33 cellular contexts compared by ENCODE assay signal in genomic region chr16:12845282-12845681, GRCh38. TPM values are rescaled to one million over a fixed set of nuclear protein-coding genes. Genes with fewer than 3 reads are reported as not detected.
A peak's percentile ranks its signal among the peaks of the same experiment; 100 is the strongest.
DNase-seq lines count a peak whose midpoint lies in the region; ATAC-seq, FAIRE-seq and TF ChIP-seq lines count a peak whose summit lies in the region.
"Had no signal": no experiment of that assay in that cellular context is flagged by ENCODE, and none has a peak within 500 bp of the region (broad histone marks: within the 10 kb centered on the region; RNA-seq: fewer than 3 reads in every experiment).

No MANE protein-coding gene starts in this region.

- TF ChIP-seq POLR2A in HepG2 (IDR thresholded peaks at IDR 0.05; ENCODE audit: insufficient read depth in 1 of 2, low read depth in 2 of 2, low read length in 2 of 2), result no peak
- TF ChIP-seq POLR2A in right lobe of liver (IDR thresholded peaks at IDR 0.05), result no peak

- no peak for ATAC-seq in HepG2
- no peak for ATAC-seq in right lobe of liver
- ATAC-seq: A549; CD8-positive, alpha-beta T cell had no signal

- CTCF ChIA-PET in HepG2 (lab: Yijun Ruan, JAX; ENCODE audit: low intra/inter-chr PET ratio, low total read pairs), result no interaction called here

- TF ChIP-seq CTCF in HepG2 (CRISPR knock-in tag; IDR thresholded peaks at IDR 0.05) (no peak), right lobe of liver (IDR thresholded peaks at IDR 0.05) (no peak)

- H3K4me1 ChIP-seq in HepG2 (ENCODE audit: insufficient read depth, low read length) (no peaks in the 10 kb centered on the region), right lobe of liver (no peaks in the 10 kb centered on the region)
- H3K4me1 ChIP-seq: A549; BE2C; BLaER1; BLaER1 treated with 17β-estradiol and CSF1 and Interleukin-3, amounts not matched to agents 10 nM and 100 nM; Caco-2 had no signal

- TF ChIP-seq EP300 in HepG2 (IDR thresholded peaks at IDR 0.05; ENCODE audit: low read depth in 2 of 2, low read length in 2 of 2), result no peak
- no peak for TF ChIP-seq EP300 in HepG2 (CRISPR knock-in tag; IDR thresholded peaks at IDR 0.05; ENCODE audit: borderline replicate concordance)

- no TSS peak for BruUV-seq in HepG2 (replicated peaks; lab: Mats Ljungman, UMichigan)

- TF ChIP-seq RAD21 in HepG2 (CRISPR knock-in tag; IDR thresholded peaks at IDR 0.05), result no peak

- H3K27me3 ChIP-seq in HepG2 (ENCODE audit: control insufficient read depth in 1 of 2, insufficient read depth in 2 of 2, low read length in 2 of 2), result no peaks in the 10 kb centered on the region; a peak in 1 of 5 replicates
- H3K27me3 ChIP-seq in right lobe of liver, result no peaks in the 10 kb centered on the region
- H3K27me3 ChIP-seq: BE2C; BLaER1; BLaER1 treated with 17β-estradiol and CSF1 and Interleukin-3, amounts not matched to agents 10 nM and 100 nM had no signal

- H3K9me3 ChIP-seq in HepG2 (ENCODE audit: low read length) (no peaks in the 10 kb centered on the region), right lobe of liver (no peaks in the 10 kb centered on the region)
- H3K9me3 ChIP-seq: A549, BE2C, BLaER1, Caco-2 had no signal

- 10% methylated on average over 3 of the region's 3 CpGs for WGBS in HepG2 (ENCODE audit: low lambda C conversion rate)
- 63% methylated on average over 3 of the region's 3 CpGs for WGBS in right lobe of liver (ENCODE audit: insufficient coverage, low coverage, low lambda C conversion rate, missing lambda C conversion rate)

- H3K4me2 ChIP-seq in HepG2 (ENCODE audit: low read depth, low read length), result no peak overlapping the region
- H3K4me2 ChIP-seq: A549; BLaER1; BLaER1 treated with 17β-estradiol and CSF1 and Interleukin-3, amounts not matched to agents 10 nM and 100 nM had no signal

- H3K27ac ChIP-seq in HepG2 (ENCODE audit: extremely low read length, insufficient read depth, low read length) (no peak overlapping the region), right lobe of liver (no peak overlapping the region)
- H3K27ac ChIP-seq: 22Rv1; A549; BLaER1; BLaER1 treated with 17β-estradiol and CSF1 and Interleukin-3, amounts not matched to agents 10 nM and 100 nM; C4-2B had no signal

- H4K20me1 ChIP-seq in HepG2 (ENCODE audit: insufficient read depth, low read length), result no peaks in the 10 kb centered on the region
- H4K20me1 ChIP-seq: BLaER1; BLaER1 treated with 17β-estradiol and CSF1 and Interleukin-3, amounts not matched to agents 10 nM and 100 nM had no signal

- H3K79me2 ChIP-seq in HepG2 (ENCODE audit: insufficient read depth, low read length), result no peaks in the 10 kb centered on the region

- in situ Hi-C loops in HepG2 (cut with HindIII; ENCODE audit: extremely low pct_ligation_motif_present, low pct_unique_long_range_greater_than_20kb), result no loop called here

- FAIRE-seq in HepG2 (lab: Jason Lieb, UNC), result no peak
- FAIRE-seq: A204.1, A549, D721Med had no signal

- DNase-seq in HepG2 (ENCODE audit: low spot score) (no peak), right lobe of liver (no peak)
- DNase-seq: 8988T; ACHN; AML-193; BE2C; C1 segment of cervical spinal cord; Caco-2; Calu3; CD4-positive, alpha-beta memory T cell; CD4-positive, alpha-beta T cell; CD4-positive, CD25-positive, alpha-beta regulatory T cell; CD8-positive, alpha-beta memory T cell; CD8-positive, alpha-beta T cell; COR-L47; DMS 273 treated with DMSO at 0.1 percent for 48 hours; DMS153; DMS53; DMS79; DMS79 treated with DMSO at 0.1 percent for 48 hours; DND-41; EL had no signal

- H3K4me3 ChIP-seq in HepG2 (replicated peaks in 1 of 3; ENCODE audit: insufficient read depth in 1 of 3, low read depth in 2 of 3, low read length in 3 of 3), result no peak overlapping the region
- no peak overlapping the region for H3K4me3 ChIP-seq in right lobe of liver
- H3K4me3 ChIP-seq: A549; BLaER1; BLaER1 treated with 17β-estradiol and CSF1 and Interleukin-3, amounts not matched to agents 10 nM and 100 nM had no signal

- intact Hi-C loops in HepG2 (cut with micrococcal nuclease; ENCODE audit: unreplicated experiment) (no loop called here), right lobe of liver (cut with DNase I) (no loop called here)

- H3K9ac ChIP-seq in HepG2 (ENCODE audit: insufficient read depth, low read depth, low read length), result no peak overlapping the region
- H3K9ac ChIP-seq: BLaER1; BLaER1 treated with 17β-estradiol and CSF1 and Interleukin-3, amounts not matched to agents 10 nM and 100 nM had no signal

- POLR2A ChIA-PET in HepG2 (lab: Yijun Ruan, JAX), result no interaction called here

- H3K36me3 ChIP-seq in HepG2 (replicated peaks in 1 of 2; ENCODE audit: control insufficient read depth in 1 of 2, insufficient read depth in 2 of 2, low read length in 2 of 2) (no peaks in the 10 kb centered on the region), right lobe of liver (no peaks in the 10 kb centered on the region)
- H3K36me3 ChIP-seq: BE2C; BLaER1; BLaER1 treated with 17β-estradiol and CSF1 and Interleukin-3, amounts not matched to agents 10 nM and 100 nM had no signal

- H2AFZ ChIP-seq in HepG2 (ENCODE audit: low read length), result no peak overlapping the region

TF ChIP-seq in HepG2, 621 proteins besides CTCF, POLR2A, EP300 and RAD21:
- TF ChIP-seq ZNF12 (CRISPR knock-in tag; IDR thresholded peaks at IDR 0.05) (peak; percentile 90), ZBTB2 (CRISPR knock-in tag; IDR thresholded peaks at IDR 0.05; ENCODE audit: low read depth) (no peak)

RNA-seq across cellular contexts. Expression of gene CPPED1, which starts 41.6 kb away (rescaled TPM):
- total RNA-seq in HepG2 (2016; rRNA removed; fragmentation: Illumina TruSeq; extraction: Trizol) (66.6 and 118 TPM in 2 replicates), right lobe of liver (10 to 100 TPM; 24.0 to 41.6 (median 31.0) TPM)
- 21.2 and 21.9 TPM in 2 replicates for total RNA-seq in HepG2 (2016; cell fraction: cytosol; rRNA removed; fragmentation: Illumina TruSeq; extraction: Trizol; ENCODE audit: low read depth)
- 68.3 and 113 TPM in 2 replicates for total RNA-seq in HepG2 (2016; cell fraction: insoluble cytoplasmic fraction; rRNA removed; fragmentation: Illumina TruSeq; extraction: Trizol)
- 62.9 and 66.9 TPM in 2 replicates for total RNA-seq in HepG2 (2016; cell fraction: membrane; rRNA removed; fragmentation: Illumina TruSeq; extraction: Trizol)
- total RNA-seq in HepG2 (2016; cell fraction: nucleus; rRNA removed; fragmentation: Illumina TruSeq; extraction: Trizol), result 58.7 and 62.6 TPM in 2 replicates
- polyA plus RNA-seq in HepG2 (2011; rRNA removed), result 62.5 and 71.3 TPM in 2 replicates
- polyA plus RNA-seq in HepG2 (2011; cell fraction: cytosol; rRNA removed), result 47.6 and 65.5 TPM in 2 replicates
- polyA plus RNA-seq in HepG2 (2011; cell fraction: nucleus; rRNA removed), result 21.8 and 24.9 TPM in 2 replicates
- polyA plus RNA-seq in HepG2 (2012), result 65.8 and 79.3 TPM in 2 replicates
- polyA plus RNA-seq in HepG2 (2016; cell fraction: cytosol; fragmentation: Illumina TruSeq; extraction: Trizol; ENCODE audit: low read depth), result 40.3 and 43.5 TPM in 2 replicates
- 204 and 209 TPM in 2 replicates for polyA plus RNA-seq in HepG2 (2016; cell fraction: insoluble cytoplasmic fraction; fragmentation: Illumina TruSeq; extraction: Trizol; ENCODE audit: low read depth)
- 63.7 and 78.2 TPM in 2 replicates for polyA plus RNA-seq in HepG2 (2016; cell fraction: membrane; fragmentation: Illumina TruSeq; extraction: Trizol; ENCODE audit: low read depth)
- polyA plus RNA-seq in HepG2 (2016; cell fraction: nucleus; fragmentation: Illumina TruSeq; extraction: Trizol; ENCODE audit: insufficient read depth, low read depth), result 75.7 and 79.0 TPM in 2 replicates
- 6.0 and 117 TPM in 2 replicates for polyA minus RNA-seq in HepG2 (2011; rRNA and poly(A)+ RNA removed; ENCODE audit: low replicate concordance)
- 57.0 and 63.8 TPM in 2 replicates for polyA minus RNA-seq in HepG2 (2011; cell fraction: cytosol; rRNA and poly(A)+ RNA removed)
- 65.0 and 68.2 TPM in 2 replicates for polyA minus RNA-seq in HepG2 (2011; cell fraction: nucleus; rRNA and poly(A)+ RNA removed)
- total RNA-seq: Calu3 had no signal

RNA-seq across cellular contexts. Expression of gene SHISA9, which starts 56.1 kb away (rescaled TPM):
- total RNA-seq in HepG2 (2016; rRNA removed; fragmentation: Illumina TruSeq; extraction: Trizol), result not detected in 2 replicates
- total RNA-seq in HepG2 (2016; cell fraction: cytosol; rRNA removed; fragmentation: Illumina TruSeq; extraction: Trizol; ENCODE audit: low read depth), result not detected in 2 replicates
- not detected in 2 replicates for total RNA-seq in HepG2 (2016; cell fraction: insoluble cytoplasmic fraction; rRNA removed; fragmentation: Illumina TruSeq; extraction: Trizol)
- not detected in 2 replicates for total RNA-seq in HepG2 (2016; cell fraction: membrane; rRNA removed; fragmentation: Illumina TruSeq; extraction: Trizol)
- not detected in 2 replicates for total RNA-seq in HepG2 (2016; cell fraction: nucleus; rRNA removed; fragmentation: Illumina TruSeq; extraction: Trizol)
- polyA plus RNA-seq in HepG2 (2011; rRNA removed), result 0.01 TPM in 1 of 2 replicates, not detected in the other
- not detected in 2 replicates for polyA plus RNA-seq in HepG2 (2011; cell fraction: cytosol; rRNA removed)
- 0.03 TPM in 2 replicates for polyA plus RNA-seq in HepG2 (2011; cell fraction: nucleus; rRNA removed)
- not detected in 2 replicates for polyA plus RNA-seq in HepG2 (2012)
- not detected in 2 replicates for polyA plus RNA-seq in HepG2 (2016; cell fraction: cytosol; fragmentation: Illumina TruSeq; extraction: Trizol; ENCODE audit: low read depth)
- not detected in 2 replicates for polyA plus RNA-seq in HepG2 (2016; cell fraction: insoluble cytoplasmic fraction; fragmentation: Illumina TruSeq; extraction: Trizol; ENCODE audit: low read depth)
- polyA plus RNA-seq in HepG2 (2016; cell fraction: membrane; fragmentation: Illumina TruSeq; extraction: Trizol; ENCODE audit: low read depth), result not detected in 2 replicates
- not detected in 2 replicates for polyA plus RNA-seq in HepG2 (2016; cell fraction: nucleus; fragmentation: Illumina TruSeq; extraction: Trizol; ENCODE audit: insufficient read depth, low read depth)
- polyA minus RNA-seq in HepG2 (2011; rRNA and poly(A)+ RNA removed; ENCODE audit: low replicate concordance), result 0.02 and 0.23 TPM in 2 replicates
- polyA minus RNA-seq in HepG2 (2011; cell fraction: cytosol; rRNA and poly(A)+ RNA removed), result not detected in 2 replicates
- polyA minus RNA-seq in HepG2 (2011; cell fraction: nucleus; rRNA and poly(A)+ RNA removed), result 0.62 and 0.64 TPM in 2 replicates
- total RNA-seq in right lobe of liver, result under 1 TPM in 2 of 6 experiments, not detected in 4; 0.02 to 0.06 TPM
- total RNA-seq: A673; Calu3; CD4-positive, alpha-beta memory T cell; CD4-positive, alpha-beta T cell; CD4-positive, CD25-positive, alpha-beta regulatory T cell had no signal
- polyA plus RNA-seq: AG04450; BJ; CD14-positive monocyte; CD4-positive, alpha-beta memory T cell; CD4-positive, CD25-positive, alpha-beta regulatory T cell; CD8-positive, alpha-beta memory T cell had no signal
